10 cellular contexts compared by ENCODE assay signal in genomic region chr11:85316967-85317366, GRCh38.
DNase-seq lines count a peak whose midpoint lies in the region; ATAC-seq and TF ChIP-seq lines count a peak whose summit lies in the region.
"Had no signal": no experiment of that assay in that cellular context is flagged by ENCODE, and none has a peak within 500 bp of the region (broad histone marks: within the 10 kb centered on the region; RNA-seq: fewer than 3 reads in every experiment).

No MANE protein-coding gene starts in this region.

- H3K4me1 ChIP-seq in SK-N-SH (ENCODE audit: control insufficient read depth in 1 of 2, insufficient read depth in 2 of 2, low read depth in 1 of 2, low read length in 1 of 2) = no peaks in the 10 kb centered on the region
- H3K4me1 ChIP-seq in colonic mucosa = no peaks in the 10 kb centered on the region

- H2AFZ ChIP-seq in SK-N-SH (ENCODE audit: low read depth) = no peak overlapping the region

- H3K27ac Mint-ChIP-seq in CD14-positive monocyte = peak overlapping the region in 6 of 7 donors; percentile 14 to 65 (median 59)
- H3K27ac Mint-ChIP-seq: natural killer cell had no signal

- H3K9ac ChIP-seq in SK-N-SH (no peak overlapping the region), colonic mucosa (ENCODE audit: low read depth in 2 of 2, low read length in 2 of 2) (no peak overlapping the region)

- no peak overlapping the region for H3K4me3 ChIP-seq in SK-N-SH (ENCODE audit: low read depth in 2 of 2, low read length in 1 of 2)
- H3K4me3 ChIP-seq in colonic mucosa = no peak overlapping the region

- no peaks in the 10 kb centered on the region for H3K27me3 Mint-ChIP-seq in CD14-positive monocyte (ENCODE audit: low read depth in 3 of 3)

- ATAC-seq in GM19455 (IDR thresholded peaks at IDR 0.05; ENCODE audit: unreplicated experiment) = peak; percentile 98
- ATAC-seq in HG03139 (IDR thresholded peaks at IDR 0.05; ENCODE audit: unreplicated experiment) = peak; percentile 99
- ATAC-seq: natural killer cell had no signal

- H3K79me2 ChIP-seq in SK-N-SH (ENCODE audit: insufficient read depth) = no peaks in the 10 kb centered on the region

- POLR2A ChIA-PET in SK-N-SH (lab: Yijun Ruan, JAX) = no interaction called here

- H3F3A ChIP-seq in SK-N-SH (replicated peaks; ENCODE audit: insufficient read depth) = no peaks in the 10 kb centered on the region

- TF ChIP-seq EP300 in SK-N-SH (IDR thresholded peaks at IDR 0.05; ENCODE audit: borderline replicate concordance in 1 of 2, low read depth in 1 of 2, low read length in 1 of 2) = no peak

- intact Hi-C loops in CD14-positive monocyte (cut with micrococcal nuclease) (no loop called here), colonic mucosa (cut with DNase I) (no loop called here)

- peaks cover 19% of the 10 kb centered on the region for H3K4me1 Mint-ChIP-seq in CD14-positive monocyte
- H3K4me1 Mint-ChIP-seq: natural killer cell had no signal

- no peaks in the 10 kb centered on the region for H3K36me3 Mint-ChIP-seq in CD14-positive monocyte
- H3K36me3 Mint-ChIP-seq: natural killer cell had no signal

- no peak for TF ChIP-seq RAD21 in SK-N-SH (IDR thresholded peaks at IDR 0.05; ENCODE audit: low read length)

- 12% methylated on average over 5 of the region's 5 CpGs for WGBS in SK-N-SH (ENCODE audit: low lambda C conversion rate)

- DNase-seq in CD14-positive monocyte (ENCODE audit: low spot score) = no peak
- DNase-seq in NCI-H748 treated with DMSO at 0.1 percent for 48 hours (lab: John Stamatoyannopoulos, UW) = peak; percentile 33
- DNase-seq in SK-N-SH = no peak
- no peak for DNase-seq in colonic mucosa
- DNase-seq in AG08396 (ENCODE audit: low spot score) = no peak
- no peak for DNase-seq in hippocampal formation (lab: John Stamatoyannopoulos, UW)
- DNase-seq: natural killer cell had no signal

- TF ChIP-seq CTCF in CD14-positive monocyte (IDR thresholded peaks at IDR 0.05) = no peak
- TF ChIP-seq CTCF in SK-N-SH (IDR thresholded peaks at IDR 0.05) = no peak
- TF ChIP-seq CTCF in colonic mucosa (IDR thresholded peaks at IDR 0.05) = no peak

- H3K27ac ChIP-seq in SK-N-SH (ENCODE audit: low read depth in 2 of 2, low read length in 1 of 2) = no peak overlapping the region
- H3K27ac ChIP-seq in colonic mucosa = no peak overlapping the region
- H3K27ac ChIP-seq: epithelial cell of prostate had no signal

- no peak overlapping the region for H3K4me2 ChIP-seq in SK-N-SH

- CTCF ChIA-PET in SK-N-SH (lab: Yijun Ruan, JAX) = no interaction called here

- H3K36me3 ChIP-seq in SK-N-SH (replicated peaks in 1 of 2; ENCODE audit: control insufficient read depth in 1 of 2, insufficient read depth in 2 of 2, low read length in 1 of 2) (no peaks in the 10 kb centered on the region), colonic mucosa (no peaks in the 10 kb centered on the region)

- no peaks in the 10 kb centered on the region for H3K27me3 ChIP-seq in SK-N-SH (ENCODE audit: insufficient read depth)
- no peaks in the 10 kb centered on the region for H3K27me3 ChIP-seq in colonic mucosa

- H3K9me2 ChIP-seq in SK-N-SH = no peaks in the 10 kb centered on the region

- H3K9me3 ChIP-seq in SK-N-SH = no peaks in the 10 kb centered on the region
- no peaks in the 10 kb centered on the region for H3K9me3 ChIP-seq in colonic mucosa

- H4K20me1 ChIP-seq in SK-N-SH (ENCODE audit: insufficient read depth) = no peaks in the 10 kb centered on the region

- no peak overlapping the region for H3K4me3 Mint-ChIP-seq in CD14-positive monocyte
- H3K4me3 Mint-ChIP-seq: natural killer cell had no signal

- peaks cover 0 to 6% (median 2%) of the 10 kb centered on the region in 7 donors for H3K9me3 Mint-ChIP-seq in CD14-positive monocyte

TF ChIP-seq in SK-N-SH, 30 proteins besides CTCF, POLR2A, EP300 and RAD21:
- no peak for TF ChIP-seq MEF2A (IDR thresholded peaks at IDR 0.05; ENCODE audit: borderline replicate concordance, low read depth)
- no peak for TF ChIP-seq CHD2 (IDR thresholded peaks at IDR 0.05; ENCODE audit: low read length, partially characterized antibody)
- TF ChIP-seq USF2 (IDR thresholded peaks at IDR 0.05; ENCODE audit: borderline replicate concordance, low read depth, low read length) = no peak
- TF ChIP-seq FOSL2 (IDR thresholded peaks at IDR 0.05; ENCODE audit: borderline replicate concordance, low read depth) = no peak
- TF ChIP-seq EZH2phosphoT487 (IDR thresholded peaks at IDR 0.05; ENCODE audit: borderline replicate concordance, low read depth) = no peak
- no peak for TF ChIP-seq ZBTB33 (IDR thresholded peaks at IDR 0.05; ENCODE audit: borderline replicate concordance, low read depth)
- no peak for TF ChIP-seq FOXJ3 (CRISPR knock-in tag; IDR thresholded peaks at IDR 0.05)
